Comparison of ENCODE assay signal across 27 cellular contexts in the genomic region with DNA sequence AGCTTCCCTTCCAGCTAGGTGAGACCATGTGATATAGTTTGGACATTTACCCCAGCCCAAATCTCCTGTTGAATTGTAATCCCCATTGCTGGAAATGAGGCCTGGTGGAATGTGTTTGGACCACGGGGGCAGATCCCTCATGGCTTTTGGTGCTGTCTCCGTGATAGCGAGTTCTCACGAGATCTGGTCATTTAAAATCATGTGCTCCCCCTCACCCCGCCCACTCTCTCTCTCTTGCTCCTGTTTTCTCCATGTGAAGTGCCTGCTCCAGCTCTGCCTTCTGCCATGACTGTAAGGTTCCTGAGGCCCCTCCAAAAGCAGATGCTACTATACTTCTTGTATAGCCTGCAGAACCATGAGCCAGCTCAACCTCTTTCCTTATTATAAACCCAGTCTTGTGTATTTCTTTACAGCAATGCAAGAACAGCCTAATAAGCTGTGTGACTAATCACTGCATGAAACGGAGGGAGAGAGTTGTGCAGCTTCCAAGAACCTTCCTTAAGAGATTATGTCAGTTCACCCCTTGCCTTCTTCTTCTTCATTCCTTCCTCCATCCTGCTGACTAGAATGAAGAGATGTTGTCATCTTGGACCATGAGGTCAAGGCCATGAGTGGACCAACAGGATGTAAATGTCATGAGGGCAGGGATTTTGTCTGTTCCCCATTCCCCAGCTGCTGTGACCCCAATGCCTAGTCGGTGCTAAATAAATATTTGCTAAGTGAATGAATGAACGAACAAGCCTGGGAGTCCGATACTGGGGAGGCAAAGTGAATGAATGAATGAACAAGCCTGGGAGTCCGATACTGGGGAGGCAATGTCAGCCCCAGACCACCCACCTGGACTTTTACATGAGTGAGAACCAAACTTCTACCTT.
DNase-seq lines count a peak whose midpoint lies in the region; ATAC-seq and TF ChIP-seq lines count a peak whose summit lies in the region.
"Had no signal": no experiment of that assay in that cellular context is flagged by ENCODE, and none has a peak within 500 bp of the region (broad histone marks: within the 10 kb centered on the region; RNA-seq: fewer than 3 reads in every experiment).

No MANE protein-coding gene starts in this region.

- TF ChIP-seq CTCF in vagina (IDR thresholded peaks at IDR 0.05) (no peak), GM13977 (IDR thresholded peaks at IDR 0.05; ENCODE audit: extremely low read depth, insufficient read depth, missing control alignments) (no peak)

- H3K36me3 ChIP-seq in vagina: no peaks in the 10 kb centered on the region
- H3K36me3 ChIP-seq: BLaER1 treated with 17β-estradiol and CSF1 and Interleukin-3, amounts not matched to agents 10 nM and 100 nM; HAP-1; left ventricle myocardium inferior; spleen; uterus had no signal

- intact Hi-C loops in cardiac septum (cut with DNase I) (no loop called here), Right ventricle myocardium superior (cut with DNase I) (no loop called here), vagina (cut with DNase I) (no loop called here)

- peaks cover 4% of the 10 kb centered on the region for H3K4me1 ChIP-seq in vagina
- H3K4me1 ChIP-seq: HAP-1, psoas muscle, uterus had no signal

- DNase-seq in cardiac septum (ENCODE audit: low spot score): peak; percentile 35
- no peak for DNase-seq in Right ventricle myocardium superior
- DNase-seq in dermis blood vessel endothelial cell: peak; percentile 33
- DNase-seq in islet precursor cell: peak; percentile 32
- peak; percentile 52 to 75 for DNase-seq in vagina (ENCODE audit: extremely low spot score in 2 of 2)
- no peak for DNase-seq in retina
- no peak for DNase-seq in GM13977 (ENCODE audit: low spot score)
- DNase-seq: activated B cell treated with CpG ODN at 0.5 μM for 24 hours; activated CD4-positive, alpha-beta memory T cell treated with anti-CD3 and anti-CD28 coated beads for 36 hours; activated naive CD4-positive, alpha-beta T cell treated with anti-CD3 and anti-CD28 coated beads, Interleukin-2, amount 50 U/mL, for 16 hours; activated T-cell treated with anti-CD3 and anti-CD28 coated beads, Interleukin-2, amount 50 U/mL, for 4 hours; Calu3; erythroblast; Karpas-422; left ventricle myocardium inferior; NCI-H1048; NCI-H2029; NCI-H446 treated with DMSO at 0.1 percent for 48 hours; psoas muscle; RPMI8226; spleen; substantia nigra; uterus had no signal

- in situ Hi-C loops in GM13977 (cut with MboI; ENCODE audit: low pct_unique_long_range_greater_than_20kb, low sequenced_read_pairs, unreplicated experiment): no loop called here

- H3K27me3 ChIP-seq in vagina: no peaks in the 10 kb centered on the region
- H3K27me3 ChIP-seq: BLaER1 treated with 17β-estradiol and CSF1 and Interleukin-3, amounts not matched to agents 10 nM and 100 nM; body of pancreas; uterus had no signal

- no peak overlapping the region for H3K27ac ChIP-seq in vagina
- H3K27ac ChIP-seq: BLaER1 treated with 17β-estradiol and CSF1 and Interleukin-3, amounts not matched to agents 10 nM and 100 nM; body of pancreas; left ventricle myocardium inferior; psoas muscle; spleen; uterus had no signal

- H3K4me3 ChIP-seq in vagina: no peak overlapping the region
- H3K4me3 ChIP-seq: BLaER1 treated with 17β-estradiol and CSF1 and Interleukin-3, amounts not matched to agents 10 nM and 100 nM; body of pancreas; HAP-1; left ventricle myocardium inferior; psoas muscle; spleen; uterus had no signal

- TF ChIP-seq POLR2A in vagina (IDR thresholded peaks at IDR 0.05): no peak

- H3K9me3 ChIP-seq in vagina: no peaks in the 10 kb centered on the region
- H3K9me3 ChIP-seq: body of pancreas, HAP-1, uterus had no signal

- ATAC-seq in Right ventricle myocardium superior (ENCODE audit: poor library complexity) (no peak), GM21528 (IDR thresholded peaks at IDR 0.05; ENCODE audit: low FRiP score, unreplicated experiment) (no peak)
- ATAC-seq: activated T-cell treated with anti-CD3 and anti-CD28 coated beads, Interleukin-2, amount 50 U/mL, for 4 hours; body of pancreas; psoas muscle had no signal

Comparison
In these comparisons a context has a peak if more than half of its experiments do, and no peak if none do; other contexts are left out.
1. DNase-seq: peak in cardiac septum (single experiment), dermis blood vessel endothelial cell (single experiment), islet precursor cell (single experiment) and vagina (2 of 2); none in Right ventricle myocardium superior (single experiment), retina (single experiment) and GM13977 (single experiment).